In genomic region chr17:47159315-47159714, GRCh38 we compare ENCODE assay signal across 9 cellular contexts. TPM values are rescaled to one million over a fixed set of nuclear protein-coding genes. Genes with fewer than 3 reads are reported as not detected.
"Had no signal": no experiment of that assay in that cellular context is flagged by ENCODE, and none has a peak within 500 bp of the region (broad histone marks: within the 10 kb centered on the region; RNA-seq: fewer than 3 reads in every experiment).

No MANE protein-coding gene starts in this region.

- ATAC-seq: HCT116 had no signal

- H3K36me3 Mint-ChIP-seq: IgD-negative memory B cell had no signal

- H3K4me3 Mint-ChIP-seq: HFFc6, IgD-negative memory B cell had no signal

- H3K27ac Mint-ChIP-seq: HFFc6, IgD-negative memory B cell had no signal

- H3K4me3 ChIP-seq: GM23248, HAP-1 had no signal

- H3K9me3 ChIP-seq: HAP-1 had no signal

- H3K27me3 Mint-ChIP-seq: IgD-negative memory B cell had no signal

- H3K9ac ChIP-seq: GM23248 had no signal

- H3K4me1 ChIP-seq: HAP-1 had no signal

- H3K27ac ChIP-seq: GM23248 had no signal

- H2AFZ ChIP-seq: GM23248 had no signal

- H3K9me3 Mint-ChIP-seq: HFFc6, IgD-negative memory B cell had no signal

- DNase-seq: GM23248, GOT3, H7, HFFc6, KG1 had no signal

RNA-seq across cellular contexts. Expression of gene MYL4, which starts 49.8 kb away (rescaled TPM):
- total RNA-seq: GM23248, H7, HFFc6, HT-29 had no signal
- polyA plus RNA-seq: GM23248, IgD-negative memory B cell had no signal
